11 cellular contexts compared by ENCODE assay signal in the genomic region with DNA sequence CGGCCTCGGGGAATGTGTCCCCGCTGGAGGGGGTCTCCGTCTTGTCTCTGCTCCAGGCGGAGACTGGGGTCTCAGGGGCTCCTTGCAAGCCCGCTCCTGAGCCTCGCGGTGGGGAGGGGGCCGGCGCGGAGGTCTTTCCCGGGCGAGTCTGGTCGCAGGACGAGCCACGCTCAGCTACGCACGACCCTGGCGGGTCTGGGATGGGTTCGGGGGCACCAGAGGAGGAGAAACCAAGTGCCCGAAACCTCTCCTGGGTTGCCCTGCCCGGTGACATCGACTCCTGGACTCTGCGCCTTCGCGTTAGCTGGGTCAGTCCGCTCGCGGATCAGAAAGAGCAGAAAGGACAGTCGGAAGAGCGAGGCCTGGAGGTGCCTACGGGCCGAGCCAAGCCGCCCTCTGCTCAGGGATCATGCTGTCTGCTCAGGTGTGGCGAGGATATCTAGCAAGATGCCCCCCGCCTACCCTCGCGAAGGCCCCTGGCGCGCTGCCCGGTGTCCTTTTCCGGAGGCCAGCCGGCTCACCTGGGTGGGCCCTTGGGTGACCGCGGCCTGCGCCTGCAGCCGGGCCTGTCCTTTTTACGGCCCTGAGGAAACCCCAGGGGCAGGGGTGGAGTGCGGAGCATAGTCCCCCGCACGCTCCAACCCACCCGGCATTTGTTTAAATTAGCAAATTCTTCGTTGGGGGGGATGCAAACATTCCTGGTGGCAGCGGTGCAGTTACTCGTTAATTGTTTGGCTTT. TPM values are rescaled to one million over a fixed set of nuclear protein-coding genes. Genes with fewer than 3 reads are reported as not detected.
A peak's percentile ranks its signal among the peaks of the same experiment; 100 is the strongest.
DNase-seq lines count a peak whose midpoint lies in the region; ATAC-seq and TF ChIP-seq lines count a peak whose summit lies in the region.
"Had no signal": no experiment of that assay in that cellular context is flagged by ENCODE, and none has a peak within 500 bp of the region (broad histone marks: within the 10 kb centered on the region; RNA-seq: fewer than 3 reads in every experiment).

No MANE protein-coding gene starts in this region.

- TF ChIP-seq CTCF in right lobe of liver (IDR thresholded peaks at IDR 0.05) (no peak), thoracic aorta (IDR thresholded peaks at IDR 0.05) (no peak)

- no peak for ATAC-seq in activated naive CD8-positive, alpha-beta T cell treated with anti-CD3 and anti-CD28 coated beads, Interleukin-2, amount 50 U/mL, for 24 hours
- ATAC-seq in right lobe of liver (peak in 3 of 4 donors; percentile 6 to 60 (median 21)), thoracic aorta (ENCODE audit: insufficient number of reproducible peaks, low FRiP score, low read depth) (no peak), HG03571 (IDR thresholded peaks at IDR 0.05; ENCODE audit: unreplicated experiment) (no peak), GM21737 (IDR thresholded peaks at IDR 0.05; ENCODE audit: unreplicated experiment) (no peak)
- ATAC-seq: GM12878 had no signal

- no peak for TF ChIP-seq POLR2A in right lobe of liver (IDR thresholded peaks at IDR 0.05)

- DNase-seq in activated naive CD4-positive, alpha-beta T cell treated with anti-CD3 and anti-CD28 coated beads, Interleukin-2, amount 10 ng/mL, durations not matched to agents 7 days and 5 days: no peak
- no peak for DNase-seq in activated naive CD4-positive, alpha-beta T cell (lab: John Stamatoyannopoulos, UW)
- DNase-seq in activated naive CD8-positive, alpha-beta T cell treated with anti-CD3 and anti-CD28 coated beads, Interleukin-2, amount 50 U/mL, for 24 hours: no peak
- DNase-seq in right lobe of liver (no peak), thoracic aorta (ENCODE audit: low spot score) (no peak), NCI-H1436 (lab: John Stamatoyannopoulos, UW) (no peak)

- H3K4me3 ChIP-seq in right lobe of liver (peak overlapping the region in 1 of 3 donors; percentile 33), thoracic aorta (peak overlapping the region; percentile 23)
- H3K4me3 ChIP-seq: GM12878, HAP-1 had no signal

- peaks cover 86% of the 10 kb centered on the region for H3K27me3 Mint-ChIP-seq in activated naive CD4-positive, alpha-beta T cell treated with anti-CD3 and anti-CD28 coated beads, Interleukin-2, amount 10 ng/mL, durations not matched to agents 7 days and 5 days
- H3K27me3 Mint-ChIP-seq in activated naive CD8-positive, alpha-beta T cell treated with anti-CD3 and anti-CD28 coated beads, Interleukin-2, amount 50 U/mL, for 24 hours: peaks cover 67% of the 10 kb centered on the region

- peaks cover 7% of the 10 kb centered on the region for H3K4me1 Mint-ChIP-seq in activated naive CD4-positive, alpha-beta T cell treated with anti-CD3 and anti-CD28 coated beads, Interleukin-2, amount 10 ng/mL, durations not matched to agents 7 days and 5 days
- H3K4me1 Mint-ChIP-seq in activated naive CD8-positive, alpha-beta T cell treated with anti-CD3 and anti-CD28 coated beads, Interleukin-2, amount 50 U/mL, for 24 hours: peaks cover 19% of the 10 kb centered on the region

- H3K9me3 ChIP-seq in right lobe of liver (no peaks in the 10 kb centered on the region), thoracic aorta (no peaks in the 10 kb centered on the region)
- H3K9me3 ChIP-seq: HAP-1 had no signal

- intact Hi-C loops in right lobe of liver (cut with DNase I): no loop called here

- no peaks in the 10 kb centered on the region for H3K9me3 Mint-ChIP-seq in activated naive CD4-positive, alpha-beta T cell treated with anti-CD3 and anti-CD28 coated beads, Interleukin-2, amount 10 ng/mL, durations not matched to agents 7 days and 5 days
- H3K9me3 Mint-ChIP-seq in activated naive CD8-positive, alpha-beta T cell treated with anti-CD3 and anti-CD28 coated beads, Interleukin-2, amount 50 U/mL, for 24 hours: peaks cover 6% of the 10 kb centered on the region
- H3K9me3 Mint-ChIP-seq: natural killer cell treated with Interleukin-12 subunit alpha and Interleukin-12 subunit beta and Interleukin-15 and Interleukin-18, amount 100 ng/mL, for 72 hours had no signal

- H3K27me3 ChIP-seq in right lobe of liver (no peaks in the 10 kb centered on the region), thoracic aorta (replicated peaks; ENCODE audit: insufficient read depth) (no peaks in the 10 kb centered on the region)

- WGBS in right lobe of liver (ENCODE audit: insufficient coverage, low coverage, low lambda C conversion rate, missing lambda C conversion rate): 58% methylated on average over 32 of the region's 55 CpGs

- H3K36me3 ChIP-seq in right lobe of liver (peaks cover 0 to 7% (median under 1%) of the 10 kb centered on the region in 4 donors), thoracic aorta (no peaks in the 10 kb centered on the region)
- H3K36me3 ChIP-seq: HAP-1 had no signal

- peak overlapping the region; percentile 56 for H3K4me3 Mint-ChIP-seq in activated naive CD4-positive, alpha-beta T cell treated with anti-CD3 and anti-CD28 coated beads, Interleukin-2, amount 10 ng/mL, durations not matched to agents 7 days and 5 days
- H3K4me3 Mint-ChIP-seq in activated naive CD8-positive, alpha-beta T cell treated with anti-CD3 and anti-CD28 coated beads, Interleukin-2, amount 50 U/mL, for 24 hours: peak overlapping the region; percentile 50
- H3K4me3 Mint-ChIP-seq: natural killer cell treated with Interleukin-12 subunit alpha and Interleukin-12 subunit beta and Interleukin-15 and Interleukin-18, amount 100 ng/mL, for 72 hours had no signal

- no peaks in the 10 kb centered on the region for H3K36me3 Mint-ChIP-seq in activated naive CD4-positive, alpha-beta T cell treated with anti-CD3 and anti-CD28 coated beads, Interleukin-2, amount 10 ng/mL, durations not matched to agents 7 days and 5 days
- H3K36me3 Mint-ChIP-seq in activated naive CD8-positive, alpha-beta T cell treated with anti-CD3 and anti-CD28 coated beads, Interleukin-2, amount 50 U/mL, for 24 hours (ENCODE audit: low read depth): peaks cover 5% of the 10 kb centered on the region
- H3K36me3 Mint-ChIP-seq: natural killer cell treated with Interleukin-12 subunit alpha and Interleukin-12 subunit beta and Interleukin-15 and Interleukin-18, amount 100 ng/mL, for 72 hours had no signal

- H3K27ac ChIP-seq in right lobe of liver (no peak overlapping the region), thoracic aorta (no peak overlapping the region)

- H3K4me1 ChIP-seq in right lobe of liver (peaks cover 0 to 3% (median 0%) of the 10 kb centered on the region in 4 donors), thoracic aorta (ENCODE audit: control insufficient read depth in 1 of 2, low read depth in 2 of 2) (peaks cover 6 to 12% of the 10 kb centered on the region in 2 donors)
- H3K4me1 ChIP-seq: HAP-1 had no signal

- CTCF ChIA-PET in activated naive CD4-positive, alpha-beta T cell treated with anti-CD3 and anti-CD28 coated beads, Interleukin-2, amount 10 ng/mL, durations not matched to agents 7 days and 5 days (lab: Charles Lee): no interaction called here

- H3K27ac Mint-ChIP-seq in activated naive CD4-positive, alpha-beta T cell treated with anti-CD3 and anti-CD28 coated beads, Interleukin-2, amount 10 ng/mL, durations not matched to agents 7 days and 5 days: peak overlapping the region; percentile 74
- H3K27ac Mint-ChIP-seq in activated naive CD8-positive, alpha-beta T cell treated with anti-CD3 and anti-CD28 coated beads, Interleukin-2, amount 50 U/mL, for 24 hours: no peak overlapping the region
- H3K27ac Mint-ChIP-seq: natural killer cell treated with Interleukin-12 subunit alpha and Interleukin-12 subunit beta and Interleukin-15 and Interleukin-18, amount 100 ng/mL, for 72 hours had no signal

RNA-seq across cellular contexts. Expression of gene SNORC, which starts 58.7 kb away (rescaled TPM):
- total RNA-seq in right lobe of liver (10 to 100 TPM in 3 of 6 experiments, 1 to 10 TPM in 3; 2.0 to 14.5 (median 9.1) TPM), thoracic aorta (under 1 TPM; 0.41 to 0.63 TPM)

Comparison
In these comparisons a context has a peak if more than half of its experiments do, and no peak if none do; other contexts are left out.
1. ATAC-seq: peak in right lobe of liver (3 of 4); none in activated naive CD8-positive, alpha-beta T cell treated with anti-CD3 and anti-CD28 coated beads, Interleukin-2, amount 50 U/mL, for 24 hours (single experiment), thoracic aorta (single experiment), HG03571 (single experiment) and GM21737 (single experiment).